ENCODE assay signal across 13 cellular contexts in genomic region chr16:75494184-75494583, GRCh38. TPM values are rescaled to one million over a fixed set of nuclear protein-coding genes. Genes with fewer than 3 reads are reported as not detected.
DNase-seq lines count a peak whose midpoint lies in the region; ATAC-seq and TF ChIP-seq lines count a peak whose summit lies in the region.
"Had no signal": no experiment of that assay in that cellular context is flagged by ENCODE, and none has a peak within 500 bp of the region (broad histone marks: within the 10 kb centered on the region; RNA-seq: fewer than 3 reads in every experiment).

No MANE protein-coding gene starts in this region.

- H3K27ac Mint-ChIP-seq in GM23338, result no peak overlapping the region
- H3K27ac Mint-ChIP-seq in activated T-helper 17 cell treated with anti-CD3 and anti-CD28 coated beads, Interleukin-2, amount 50 U/mL, for 72 hours, result no peak overlapping the region

- H3K36me3 ChIP-seq in GM23338 (ENCODE audit: insufficient read depth) (no peaks in the 10 kb centered on the region), iPS DF 6.9 (ENCODE audit: control insufficient read depth, insufficient read depth, low read length) (no peaks in the 10 kb centered on the region), gastrocnemius medialis (no peaks in the 10 kb centered on the region), ovary (no peaks in the 10 kb centered on the region)

- no peaks in the 10 kb centered on the region for H3K36me3 Mint-ChIP-seq in GM23338 (ENCODE audit: low read depth)
- H3K36me3 Mint-ChIP-seq in activated T-helper 17 cell treated with anti-CD3 and anti-CD28 coated beads, Interleukin-2, amount 50 U/mL, for 72 hours (ENCODE audit: low read depth), result no peaks in the 10 kb centered on the region

- H3K27me3 Mint-ChIP-seq in GM23338 (ENCODE audit: insufficient read depth, low read depth, poor library complexity), result peaks cover 6% of the 10 kb centered on the region
- H3K27me3 Mint-ChIP-seq in activated T-helper 17 cell treated with anti-CD3 and anti-CD28 coated beads, Interleukin-2, amount 50 U/mL, for 72 hours, result peaks cover 16% of the 10 kb centered on the region

- no peaks in the 10 kb centered on the region; the same call in 1 of the 2 replicates for H4K20me1 ChIP-seq in GM23338 (replicated peaks; ENCODE audit: insufficient read depth)

- peaks cover 19% of the 10 kb centered on the region for H3F3A ChIP-seq in GM23338 (replicated peaks; ENCODE audit: low read depth)

- DNase-seq in GM23338 (ENCODE audit: low spot score), result no peak
- DNase-seq in iPS DF 6.9 (ENCODE audit: low read depth, low spot score), result no peak
- no peak for DNase-seq in gastrocnemius medialis
- no peak for DNase-seq in KG1 (lab: John Stamatoyannopoulos, UW)
- DNase-seq in ovary, result no peak
- DNase-seq: activated effector memory CD4-positive, alpha-beta T cell treated with Interleukin-2 at 50 U/mL for 16 hours; RPMI8226; stimulated activated CD8-positive, alpha-beta memory T cell treated with anti-CD3 and anti-CD28 coated beads, Interleukin-4, amount 100 ng/mL, for 48 hours had no signal

- no peaks in the 10 kb centered on the region for H3K9me3 Mint-ChIP-seq in GM23338
- H3K9me3 Mint-ChIP-seq in activated T-helper 17 cell treated with anti-CD3 and anti-CD28 coated beads, Interleukin-2, amount 50 U/mL, for 72 hours, result no peaks in the 10 kb centered on the region

- H3K27ac ChIP-seq in GM23338 (ENCODE audit: low read depth), result no peak overlapping the region
- H3K27ac ChIP-seq in iPS DF 6.9 (ENCODE audit: low read length), result no peak overlapping the region
- H3K27ac ChIP-seq in gastrocnemius medialis, result no peak overlapping the region
- H3K27ac ChIP-seq in ovary, result no peak overlapping the region
- H3K27ac ChIP-seq: KMS-11 had no signal

- H3K27me3 ChIP-seq in GM23338 (ENCODE audit: insufficient read depth) (peaks cover 13% of the 10 kb centered on the region), iPS DF 6.9 (ENCODE audit: control insufficient read depth, insufficient read depth, low read length) (no peaks in the 10 kb centered on the region), gastrocnemius medialis (peaks cover 12 to 24% (median 21%) of the 10 kb centered on the region in 3 donors), ovary (no peaks in the 10 kb centered on the region)

- peak overlapping the region; percentile 95 for H3K4me3 ChIP-seq in GM23338
- peak overlapping the region; percentile 62; the same call in 1 of the 2 replicates for H3K4me3 ChIP-seq in iPS DF 6.9 (ENCODE audit: low read length)
- peak overlapping the region in 3 of 4 donors; percentile 38 to 45 (median 43) for H3K4me3 ChIP-seq in gastrocnemius medialis
- H3K4me3 ChIP-seq in ovary, result no peak overlapping the region

- peaks cover 5% of the 10 kb centered on the region; the same call in 1 of the 2 replicates for H3K79me2 ChIP-seq in GM23338 (replicated peaks; ENCODE audit: insufficient read depth)

- TF ChIP-seq CTCF in GM23338 (conservative IDR thresholded peaks at IDR 0.05; ENCODE audit: low read depth in 2 of 2) (no peak), gastrocnemius medialis (IDR thresholded peaks at IDR 0.05 in 4 of 5, conservative IDR thresholded peaks at IDR 0.05 in 1 of 5) (no peak), ovary (IDR thresholded peaks at IDR 0.05) (no peak)

- H3K9me2 ChIP-seq in GM23338 (ENCODE audit: insufficient read depth), result no peaks in the 10 kb centered on the region

- no CpG with 5 or more reads among the region's 5 CpGs for WGBS in iPS DF 6.9 (ENCODE audit: insufficient coverage, insufficient read length)
- 56 to 74% (median 66%) methylated on average over 5 of the region's 5 CpGs for WGBS in ovary, 3 donors

- no peak for TF ChIP-seq EP300 in ovary (IDR thresholded peaks at IDR 0.05)

- in situ Hi-C loops in gastrocnemius medialis (cut with MboI; ENCODE audit: low sequenced_read_pairs in 4 of 4), result no loop called here

- peak overlapping the region; percentile 96 for H2AFZ ChIP-seq in GM23338

- peaks cover 8% of the 10 kb centered on the region; the same call in 1 of the 3 replicates for H3K4me1 Mint-ChIP-seq in GM23338
- peaks cover 4% of the 10 kb centered on the region for H3K4me1 Mint-ChIP-seq in activated T-helper 17 cell treated with anti-CD3 and anti-CD28 coated beads, Interleukin-2, amount 50 U/mL, for 72 hours

- TF ChIP-seq POLR2A in gastrocnemius medialis (IDR thresholded peaks at IDR 0.05) (no peak), ovary (IDR thresholded peaks at IDR 0.05) (no peak)

- peak; percentile 7 for ATAC-seq in GM23338
- no peak for ATAC-seq in activated T-helper 17 cell treated with anti-CD3 and anti-CD28 coated beads, Interleukin-2, amount 50 U/mL, for 72 hours (replicated peaks)
- no peak for ATAC-seq in gastrocnemius medialis
- ATAC-seq in esophagus mucosa, result no peak

- intact Hi-C loops in gastrocnemius medialis (cut with DNase I; ENCODE audit: low total_unique reads) (no loop called here), ovary (cut with DNase I) (no loop called here)

- H3K9me3 ChIP-seq in iPS DF 6.9 (ENCODE audit: control insufficient read depth, insufficient read depth, low read length) (no peaks in the 10 kb centered on the region), gastrocnemius medialis (no peaks in the 10 kb centered on the region), ovary (no peaks in the 10 kb centered on the region)

- H3K4me1 ChIP-seq in GM23338 (ENCODE audit: insufficient read depth), result peaks cover 10% of the 10 kb centered on the region; the same call in 1 of the 2 replicates
- no peaks in the 10 kb centered on the region for H3K4me1 ChIP-seq in iPS DF 6.9 (ENCODE audit: control insufficient read depth, insufficient read depth, low read length)
- peaks cover 0 to 9% of the 10 kb centered on the region in 2 donors for H3K4me1 ChIP-seq in gastrocnemius medialis
- peaks cover 2% of the 10 kb centered on the region for H3K4me1 ChIP-seq in ovary (ENCODE audit: insufficient read depth)

- peak overlapping the region; percentile 94 for H3K4me3 Mint-ChIP-seq in GM23338
- H3K4me3 Mint-ChIP-seq in activated T-helper 17 cell treated with anti-CD3 and anti-CD28 coated beads, Interleukin-2, amount 50 U/mL, for 72 hours, result peak overlapping the region; percentile 51

- peak overlapping the region; percentile 99 for H3K4me2 ChIP-seq in GM23338
- H3K4me2 ChIP-seq: KMS-11 had no signal

TF ChIP-seq in GM23338, 12 proteins besides CTCF, POLR2A, EP300 and RAD21 (continues in another document):
- TF ChIP-seq STAT1 (IDR thresholded peaks at IDR 0.05; ENCODE audit: unreplicated experiment) (no peak), EZH2phosphoT487 (IDR thresholded peaks at IDR 0.05; ENCODE audit: unreplicated experiment) (no peak), CREB1 (CRISPR knock-in tag; IDR thresholded peaks at IDR 0.05; ENCODE audit: low read depth) (no peak), JUNB (IDR thresholded peaks at IDR 0.05; ENCODE audit: unreplicated experiment) (no peak)
- TF ChIP-seq, protein P1, sequence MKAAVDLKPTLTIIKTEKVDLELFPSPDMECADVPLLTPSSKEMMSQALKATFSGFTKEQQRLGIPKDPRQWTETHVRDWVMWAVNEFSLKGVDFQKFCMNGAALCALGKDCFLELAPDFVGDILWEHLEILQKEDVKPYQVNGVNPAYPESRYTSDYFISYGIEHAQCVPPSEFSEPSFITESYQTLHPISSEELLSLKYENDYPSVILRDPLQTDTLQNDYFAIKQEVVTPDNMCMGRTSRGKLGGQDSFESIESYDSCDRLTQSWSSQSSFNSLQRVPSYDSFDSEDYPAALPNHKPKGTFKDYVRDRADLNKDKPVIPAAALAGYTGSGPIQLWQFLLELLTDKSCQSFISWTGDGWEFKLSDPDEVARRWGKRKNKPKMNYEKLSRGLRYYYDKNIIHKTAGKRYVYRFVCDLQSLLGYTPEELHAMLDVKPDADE (IDR thresholded peaks at IDR 0.05), result no peak

RNA-seq across cellular contexts. Expression of gene CHST6, which starts 1.1 kb away (rescaled TPM):
- total RNA-seq in GM23338 (2014; rRNA removed; shearing (Covaris generic)), result 13.2 and 22.2 TPM in 2 replicates
- polyA plus RNA-seq in GM23338 (2016; fragmentation: Nextera tagmentation; extraction: Ambion mirVana), result 2.7 and 3.3 TPM in 2 replicates
- not detected for total RNA-seq in activated T-helper 17 cell treated with anti-CD3 and anti-CD28 coated beads, Interleukin-2, amount 50 U/mL, for 72 hours
- total RNA-seq in gastrocnemius medialis, result under 1 TPM in 1 of 4 donors, not detected in 3; 0.07 TPM
- 1 to 10 TPM in 2 of 7 donors, under 1 TPM in 5; 0.05 to 1.4 (median 0.50) TPM for total RNA-seq in ovary
- polyA plus RNA-seq in ovary, result under 1 TPM; 0.04 to 0.83 TPM
- 4.6 TPM for total RNA-seq in esophagus mucosa

RNA-seq across cellular contexts. Expression of gene TMEM170A, which starts 29.7 kb away (rescaled TPM):
- total RNA-seq in GM23338 (2014; rRNA removed; shearing (Covaris generic)), result 68.5 and 72.0 TPM in 2 replicates
- polyA plus RNA-seq in GM23338 (2016; fragmentation: Nextera tagmentation; extraction: Ambion mirVana) (28.5 and 31.0 TPM in 2 replicates), ovary (10 to 100 TPM in 1 of 2 donors, 1 to 10 TPM in 1; 8.6 to 14.8 TPM)
- total RNA-seq in activated T-helper 17 cell treated with anti-CD3 and anti-CD28 coated beads, Interleukin-2, amount 50 U/mL, for 72 hours, result 10 to 100 TPM; 22.6 to 30.8 TPM
- total RNA-seq in gastrocnemius medialis (1 to 10 TPM; 7.9 to 9.8 (median 8.6) TPM), ovary (10 to 100 TPM; 20.7 to 29.0 (median 24.2) TPM), esophagus mucosa (11.1 TPM)

RNA-seq across cellular contexts. Expression of gene CHST5, which starts 41.7 kb away (rescaled TPM):
- not detected in 2 replicates for total RNA-seq in GM23338 (2014; rRNA removed; shearing (Covaris generic))
- not detected in 2 replicates for polyA plus RNA-seq in GM23338 (2016; fragmentation: Nextera tagmentation; extraction: Ambion mirVana)
- total RNA-seq in activated T-helper 17 cell treated with anti-CD3 and anti-CD28 coated beads, Interleukin-2, amount 50 U/mL, for 72 hours, result not detected
- total RNA-seq in gastrocnemius medialis, result under 1 TPM in 1 of 4 donors, not detected in 3; 0.12 TPM
- total RNA-seq in ovary, result under 1 TPM; 0.24 to 1.00 (median 0.63) TPM
- under 1 TPM in 1 of 2 donors, not detected in 1; 0.08 TPM for polyA plus RNA-seq in ovary
- not detected for total RNA-seq in esophagus mucosa
- total RNA-seq: Daoy, kidney epithelial cell had no signal
